ENCODE assay signal across 8 cellular contexts in genomic region chr15:39579487-39580116, GRCh38. TPM values are rescaled to one million over a fixed set of nuclear protein-coding genes. Genes with fewer than 3 reads are reported as not detected.
DNase-seq lines count a peak whose midpoint lies in the region; ATAC-seq and TF ChIP-seq lines count a peak whose summit lies in the region.

No MANE protein-coding gene starts in this region.

- no peaks in the 10 kb centered on the region for H3K36me3 ChIP-seq in ectodermal cell (ENCODE audit: control insufficient read depth, insufficient read depth, low read length)

- peak overlapping the region; percentile 88 for H3K27ac Mint-ChIP-seq in type B pancreatic cell

- H3K36me3 Mint-ChIP-seq in type B pancreatic cell: peaks cover 11% of the 10 kb centered on the region

- H3K4me3 ChIP-seq in ectodermal cell (ENCODE audit: insufficient read depth, low read depth, low read length) (peak overlapping the region; percentile 75), lower leg skin (ENCODE audit: low read depth, poor library complexity, severe bottlenecking) (no peak overlapping the region)

- H3K4me3 Mint-ChIP-seq in type B pancreatic cell: peak overlapping the region; percentile 95

- WGBS in ectodermal cell, 2 experiments: 11 to 12% methylated on average over 18 of the region's 18 CpGs
- WGBS in lower leg skin, 2 donors: 4 to 15% methylated on average over 18 of the region's 18 CpGs

- H3K27me3 Mint-ChIP-seq in type B pancreatic cell: peaks cover 41% of the 10 kb centered on the region

- peaks cover 7% of the 10 kb centered on the region for H3K27me3 ChIP-seq in ectodermal cell (ENCODE audit: control insufficient read depth, insufficient read depth, low read length, poor library complexity, severe bottlenecking)

- TF ChIP-seq POLR2A in lower leg skin (IDR thresholded peaks at IDR 0.05): no peak

- DNase-seq in ELR (ENCODE audit: low read depth) (peak; percentile 91), NCI-H345 (lab: John Stamatoyannopoulos, UW) (peak; percentile 22), lower leg skin (ENCODE audit: low spot score in 2 of 2) (peak; percentile 62 to 92), type B pancreatic cell (ENCODE audit: extremely low spot score, unreplicated experiment) (no peak), NCI-H1417 treated with DMSO at 0.1 percent for 48 hours (lab: John Stamatoyannopoulos, UW) (no peak), NCI-H187 (lab: John Stamatoyannopoulos, UW) (no peak)

- no peak for ATAC-seq in GM19397 (IDR thresholded peaks at IDR 0.05; ENCODE audit: unreplicated experiment)

- H3K9me3 ChIP-seq in ectodermal cell (ENCODE audit: control insufficient read depth, low read length): no peaks in the 10 kb centered on the region

- H3K4me1 ChIP-seq in ectodermal cell (ENCODE audit: control insufficient read depth, insufficient read depth, low read length): peaks cover 24% of the 10 kb centered on the region

- H3K4me1 Mint-ChIP-seq in type B pancreatic cell (ENCODE audit: unreplicated experiment): peaks cover 16% of the 10 kb centered on the region

- intact Hi-C loops in lower leg skin (cut with DNase I; ENCODE audit: low total_unique reads): loop anchor here (2.0 kb wide), 1 partner anchor 409 kb away; no protein-coding TSS in a partner anchor

- TF ChIP-seq CTCF in lower leg skin (IDR thresholded peaks at IDR 0.05) (no peak), type B pancreatic cell (conservative IDR thresholded peaks at IDR 0.05) (no peak)

- H3K27ac ChIP-seq in ectodermal cell (ENCODE audit: insufficient read depth, low read depth, low read length, poor library complexity, severe bottlenecking): no peak overlapping the region

- H3K9me3 Mint-ChIP-seq in type B pancreatic cell: no peaks in the 10 kb centered on the region

RNA-seq across cellular contexts. Expression of gene THBS1, which starts 1.3 kb away (rescaled TPM):
- polyA plus RNA-seq in ectodermal cell (2013, experiment 1 of 4): 28.4 TPM
- 26.0 TPM for polyA plus RNA-seq in ectodermal cell (2013, experiment 2 of 4)
- polyA plus RNA-seq in ectodermal cell (2013, experiment 3 of 4): 16.7 TPM
- 18.9 TPM for polyA plus RNA-seq in ectodermal cell (2013, experiment 4 of 4)
- total RNA-seq in lower leg skin (100 to 1,000 TPM in 2 of 4 donors, 10 to 100 TPM in 2; 84.7 to 158 (median 103) TPM), type B pancreatic cell (ENCODE audit: low replicate concordance) (51.7 and 137 TPM in 2 replicates)

Comparison
In these comparisons a context has a peak if more than half of its experiments do, and no peak if none do; other contexts are left out.
1. DNase-seq: peak in ELR (single experiment), NCI-H345 (single experiment) and lower leg skin (2 of 2); none in type B pancreatic cell (single experiment), NCI-H1417 treated with DMSO at 0.1 percent for 48 hours (single experiment) and NCI-H187 (0 of 2).